ENCODE assay signal across 17 cellular contexts in genomic region chr10:77744249-77744648, GRCh38.
DNase-seq lines count a peak whose midpoint lies in the region; ATAC-seq and TF ChIP-seq lines count a peak whose summit lies in the region.
"Had no signal": no experiment of that assay in that cellular context is flagged by ENCODE, and none has a peak within 500 bp of the region (broad histone marks: within the 10 kb centered on the region; RNA-seq: fewer than 3 reads in every experiment).

No MANE protein-coding gene starts in this region.

- POLR2A ChIA-PET in HEK293 (lab: Yijun Ruan, JAX) = interaction anchor here (0.7 kb wide), 1 partner anchor 80 kb away, joined by 8 read pairs; no protein-coding TSS in a partner anchor

- in situ Hi-C loops in Caki2 (cut with HindIII; ENCODE audit: low pct_unique_long_range_greater_than_20kb, low sequenced_read_pairs) = no loop called here

- H3K9me3 ChIP-seq in HEK293 (ENCODE audit: control insufficient read depth, insufficient read depth, low read depth, low read length) (no peaks in the 10 kb centered on the region), RWPE2 (ENCODE audit: severe bottlenecking) (peaks cover 4% of the 10 kb centered on the region)
- H3K9me3 ChIP-seq: A549 had no signal

- no peak overlapping the region for H3K4me3 ChIP-seq in HEK293 (ENCODE audit: low read depth, low read length)
- H3K4me3 ChIP-seq in RWPE2 (ENCODE audit: severe bottlenecking) = no peak overlapping the region
- no peak overlapping the region for H3K4me3 ChIP-seq in fibroblast of villous mesenchyme (ENCODE audit: low read depth, low read length)
- H3K4me3 ChIP-seq: A549 had no signal

- H3K4me1 ChIP-seq in HEK293 (ENCODE audit: control insufficient read depth, insufficient read depth, low read length) = no peaks in the 10 kb centered on the region
- H3K4me1 ChIP-seq in RWPE2 (ENCODE audit: insufficient read depth, poor library complexity, severe bottlenecking) = peaks cover 15% of the 10 kb centered on the region
- H3K4me1 ChIP-seq: A549 had no signal

- H3K27ac ChIP-seq in HEK293 (ENCODE audit: extremely low read depth, low read depth, low read length) = no peak overlapping the region
- H3K27ac ChIP-seq in RWPE2 (ENCODE audit: poor library complexity, severe bottlenecking) = peak overlapping the region; percentile 56
- H3K27ac ChIP-seq: A549, C4-2B had no signal

- DNase-seq in Caki2 (ENCODE audit: low read depth) = peak; percentile 6
- no peak for DNase-seq in RWPE2 (ENCODE audit: low spot score)
- peak; percentile 57 for DNase-seq in fibroblast of villous mesenchyme (ENCODE audit: low read depth)
- no peak for DNase-seq in retina
- no peak for DNase-seq in dermis blood vessel endothelial cell
- DNase-seq in cerebellar nuclear complex (lab: John Stamatoyannopoulos, UW) = no peak
- DNase-seq in Right ventricle myocardium superior = no peak
- DNase-seq: Kasumi-1, NCI-H187, NCI-H2171, NCI-H510A, SHP77 treated with DMSO at 0.1 percent for 48 hours had no signal

- TF ChIP-seq CTCF in HEK293 (tag by site-specific recombination; IDR thresholded peaks at IDR 0.05) (no peak), RWPE2 (IDR thresholded peaks at IDR 0.05; ENCODE audit: poor library complexity, severe bottlenecking) (no peak), fibroblast of villous mesenchyme (IDR thresholded peaks at IDR 0.05; ENCODE audit: insufficient read depth, low read depth, low read length) (no peak)

- ATAC-seq in RWPE2 (ENCODE audit: low read depth) (peak; percentile 89), Right ventricle myocardium superior (ENCODE audit: poor library complexity) (no peak)
- ATAC-seq: A549, Panc1, SK-N-SH treated with all-trans-retinoic acid at 6 μM for 48 hours had no signal

- H3K36me3 ChIP-seq in HEK293 (ENCODE audit: control insufficient read depth in 2 of 2, insufficient read depth in 1 of 2, low read length in 2 of 2) (no peaks in the 10 kb centered on the region), RWPE2 (ENCODE audit: low read depth) (no peaks in the 10 kb centered on the region)

- intact Hi-C loops in Right ventricle myocardium superior (cut with DNase I) = no loop called here

- CTCF ChIA-PET in HEK293 (lab: Yijun Ruan, JAX) = interaction anchor here (0.8 kb wide), 1 partner anchor 103 kb away, joined by 3 read pairs; no protein-coding TSS in a partner anchor

- no peaks in the 10 kb centered on the region for H3K27me3 ChIP-seq in RWPE2 (ENCODE audit: insufficient read depth, poor library complexity, severe bottlenecking)

TF ChIP-seq in HEK293, 187 proteins besides CTCF, POLR2A, EP300 and RAD21:
- TF ChIP-seq ZNF610 (tag by site-specific recombination; IDR thresholded peaks at IDR 0.05; ENCODE audit: borderline replicate concordance) (no peak), ZNF398 (tag by site-specific recombination; IDR thresholded peaks at IDR 0.05) (no peak), KLF1 (tag by site-specific recombination; IDR thresholded peaks at IDR 0.05) (peak; percentile 86), ZBTB17 (tag by site-specific recombination; IDR thresholded peaks at IDR 0.05) (no peak), ZNF48 (tag by site-specific recombination; IDR thresholded peaks at IDR 0.05) (no peak)
- TF ChIP-seq, protein P1, sequence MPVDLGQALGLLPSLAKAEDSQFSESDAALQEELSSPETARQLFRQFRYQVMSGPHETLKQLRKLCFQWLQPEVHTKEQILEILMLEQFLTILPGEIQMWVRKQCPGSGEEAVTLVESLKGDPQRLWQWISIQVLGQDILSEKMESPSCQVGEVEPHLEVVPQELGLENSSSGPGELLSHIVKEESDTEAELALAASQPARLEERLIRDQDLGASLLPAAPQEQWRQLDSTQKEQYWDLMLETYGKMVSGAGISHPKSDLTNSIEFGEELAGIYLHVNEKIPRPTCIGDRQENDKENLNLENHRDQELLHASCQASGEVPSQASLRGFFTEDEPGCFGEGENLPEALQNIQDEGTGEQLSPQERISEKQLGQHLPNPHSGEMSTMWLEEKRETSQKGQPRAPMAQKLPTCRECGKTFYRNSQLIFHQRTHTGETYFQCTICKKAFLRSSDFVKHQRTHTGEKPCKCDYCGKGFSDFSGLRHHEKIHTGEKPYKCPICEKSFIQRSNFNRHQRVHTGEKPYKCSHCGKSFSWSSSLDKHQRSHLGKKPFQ (tag by site-specific recombination; IDR thresholded peaks at IDR 0.05) = no peak

Comparison
In these comparisons a context has a peak if more than half of its experiments do, and no peak if none do; other contexts are left out.
1. DNase-seq: peak in Caki2 (single experiment) and fibroblast of villous mesenchyme (single experiment); none in RWPE2 (single experiment), retina (single experiment), dermis blood vessel endothelial cell (single experiment), cerebellar nuclear complex (0 of 2) and Right ventricle myocardium superior (single experiment).